1 cellular context compared by ENCODE assay signal in the genomic region with DNA sequence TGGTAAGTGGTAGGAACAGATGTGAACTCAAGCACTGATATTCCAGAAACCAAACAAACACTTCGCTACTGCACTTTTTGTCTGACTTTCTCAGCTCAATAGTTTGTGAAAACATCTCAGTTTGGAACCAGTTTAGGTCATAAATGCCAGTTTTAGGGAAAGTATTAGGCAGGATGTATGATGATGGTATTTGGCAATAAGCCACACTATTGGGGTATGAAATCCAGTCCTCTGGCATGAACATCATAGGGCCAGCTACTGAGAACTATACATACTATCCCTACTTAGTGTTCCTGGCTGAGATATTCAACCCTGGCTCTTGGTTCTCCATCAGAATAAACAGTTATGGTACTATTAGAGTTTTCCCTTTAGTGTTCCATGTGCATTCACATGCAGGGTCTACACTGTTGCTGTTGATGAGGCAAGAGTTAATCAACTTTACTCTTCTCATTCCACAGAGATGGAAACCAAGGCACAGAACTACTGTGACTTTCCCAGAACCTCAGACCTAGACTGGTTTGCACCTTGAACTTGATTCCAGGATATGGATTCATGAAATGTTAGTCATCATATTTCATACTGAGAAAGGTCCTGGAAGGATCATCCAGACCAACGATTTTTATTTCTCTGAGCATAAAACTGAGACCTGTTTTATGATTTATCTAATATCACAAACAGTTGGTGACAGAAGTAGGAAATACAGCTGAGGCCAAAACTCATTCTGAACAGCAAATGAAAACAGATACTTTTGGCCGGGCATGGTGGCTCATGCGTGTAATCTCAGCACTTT.
TF ChIP-seq lines count a peak whose summit lies in the region.

No MANE protein-coding gene starts in this region.

TF ChIP-seq in HCT116, 20 proteins besides CTCF, POLR2A, EP300 and RAD21:
- TF ChIP-seq CBX3 (IDR thresholded peaks at IDR 0.05; ENCODE audit: low read depth) (no peak), SP1 (IDR thresholded peaks at IDR 0.05; ENCODE audit: low read depth) (no peak), ELF1 (IDR thresholded peaks at IDR 0.05; ENCODE audit: borderline replicate concordance, low read depth) (no peak), POLR2AphosphoS5 (IDR thresholded peaks at IDR 0.05; ENCODE audit: low read depth, low read length) (no peak), JUND (IDR thresholded peaks at IDR 0.05) (no peak)
- TF ChIP-seq, protein P1, sequence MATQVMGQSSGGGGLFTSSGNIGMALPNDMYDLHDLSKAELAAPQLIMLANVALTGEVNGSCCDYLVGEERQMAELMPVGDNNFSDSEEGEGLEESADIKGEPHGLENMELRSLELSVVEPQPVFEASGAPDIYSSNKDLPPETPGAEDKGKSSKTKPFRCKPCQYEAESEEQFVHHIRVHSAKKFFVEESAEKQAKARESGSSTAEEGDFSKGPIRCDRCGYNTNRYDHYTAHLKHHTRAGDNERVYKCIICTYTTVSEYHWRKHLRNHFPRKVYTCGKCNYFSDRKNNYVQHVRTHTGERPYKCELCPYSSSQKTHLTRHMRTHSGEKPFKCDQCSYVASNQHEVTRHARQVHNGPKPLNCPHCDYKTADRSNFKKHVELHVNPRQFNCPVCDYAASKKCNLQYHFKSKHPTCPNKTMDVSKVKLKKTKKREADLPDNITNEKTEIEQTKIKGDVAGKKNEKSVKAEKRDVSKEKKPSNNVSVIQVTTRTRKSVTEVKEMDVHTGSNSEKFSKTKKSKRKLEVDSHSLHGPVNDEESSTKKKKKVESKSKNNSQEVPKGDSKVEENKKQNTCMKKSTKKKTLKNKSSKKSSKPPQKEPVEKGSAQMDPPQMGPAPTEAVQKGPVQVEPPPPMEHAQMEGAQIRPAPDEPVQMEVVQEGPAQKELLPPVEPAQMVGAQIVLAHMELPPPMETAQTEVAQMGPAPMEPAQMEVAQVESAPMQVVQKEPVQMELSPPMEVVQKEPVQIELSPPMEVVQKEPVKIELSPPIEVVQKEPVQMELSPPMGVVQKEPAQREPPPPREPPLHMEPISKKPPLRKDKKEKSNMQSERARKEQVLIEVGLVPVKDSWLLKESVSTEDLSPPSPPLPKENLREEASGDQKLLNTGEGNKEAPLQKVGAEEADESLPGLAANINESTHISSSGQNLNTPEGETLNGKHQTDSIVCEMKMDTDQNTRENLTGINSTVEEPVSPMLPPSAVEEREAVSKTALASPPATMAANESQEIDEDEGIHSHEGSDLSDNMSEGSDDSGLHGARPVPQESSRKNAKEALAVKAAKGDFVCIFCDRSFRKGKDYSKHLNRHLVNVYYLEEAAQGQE (IDR thresholded peaks at IDR 0.05; ENCODE audit: low read depth) = no peak
- TF ChIP-seq, protein P2, sequence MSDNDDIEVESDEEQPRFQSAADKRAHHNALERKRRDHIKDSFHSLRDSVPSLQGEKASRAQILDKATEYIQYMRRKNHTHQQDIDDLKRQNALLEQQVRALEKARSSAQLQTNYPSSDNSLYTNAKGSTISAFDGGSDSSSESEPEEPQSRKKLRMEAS (IDR thresholded peaks at IDR 0.05) = no peak
TF ChIP-seq in HCT116: peak in this region for 0.
